In the genomic region with DNA sequence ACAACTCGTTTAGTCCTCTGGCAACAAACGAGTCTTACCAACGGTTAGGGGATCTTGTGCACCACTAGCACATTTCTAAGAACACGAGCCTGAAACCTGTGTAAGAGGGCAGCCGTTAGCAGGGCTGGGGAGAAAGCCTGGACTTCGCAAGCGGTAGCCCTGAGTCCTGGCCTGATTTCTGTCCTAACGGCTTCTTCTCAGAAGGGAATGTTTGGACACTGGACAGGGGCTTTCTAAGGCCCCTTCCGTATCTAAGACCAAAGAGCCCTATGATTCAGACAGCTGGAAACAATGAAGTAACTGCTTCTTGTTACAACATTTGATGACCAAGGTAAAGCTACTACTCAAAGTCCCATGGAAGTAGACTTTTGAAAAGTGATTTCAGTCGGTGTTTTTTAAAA, we compare ENCODE assay signal across 8 cellular contexts. TPM values are rescaled to one million over a fixed set of nuclear protein-coding genes. Genes with fewer than 3 reads are reported as not detected.
DNase-seq lines count a peak whose midpoint lies in the region; ATAC-seq and TF ChIP-seq lines count a peak whose summit lies in the region.

No MANE protein-coding gene starts in this region.

- no peaks in the 10 kb centered on the region for H3K9me3 ChIP-seq in CD4-positive, CD25-positive, alpha-beta regulatory T cell (ENCODE audit: control insufficient read depth in 2 of 2, low read length in 2 of 2)
- no peaks in the 10 kb centered on the region for H3K9me3 ChIP-seq in mucosa of stomach (ENCODE audit: control insufficient read depth, low read length)

- peak overlapping the region; percentile 95 for H3K9ac ChIP-seq in mucosa of stomach (ENCODE audit: low read length)

- H3K4me3 Mint-ChIP-seq in CD4-positive, CD25-positive, alpha-beta regulatory T cell, result peak overlapping the region; percentile 90 to 98 (median 94)

- ATAC-seq in CD4-positive, CD25-positive, alpha-beta regulatory T cell (ENCODE audit: low read depth in 2 of 2), result no peak
- ATAC-seq in GM18870 (IDR thresholded peaks at IDR 0.05; ENCODE audit: unreplicated experiment), result no peak

- no peaks in the 10 kb centered on the region for H3K9me3 Mint-ChIP-seq in CD4-positive, CD25-positive, alpha-beta regulatory T cell

- H3K27ac Mint-ChIP-seq in CD4-positive, CD25-positive, alpha-beta regulatory T cell, result peak overlapping the region in 2 of 3 donors; percentile 89 to 91

- peaks cover 49 to 73% (median 64%) of the 10 kb centered on the region in 4 donors for H3K4me1 Mint-ChIP-seq in CD4-positive, CD25-positive, alpha-beta regulatory T cell

- peaks cover 6% of the 10 kb centered on the region for H3K36me3 Mint-ChIP-seq in CD4-positive, CD25-positive, alpha-beta regulatory T cell

- in situ Hi-C loops in KBM-7 (cut with MboI; ENCODE audit: low pct_unique_long_range_greater_than_20kb, low sequenced_read_pairs) (no loop called here), brain microvascular endothelial cell (cut with HindIII; ENCODE audit: low pct_ligation_motif_present, low sequenced_read_pairs) (no loop called here)

- H3K4me1 ChIP-seq in CD4-positive, CD25-positive, alpha-beta regulatory T cell (ENCODE audit: control insufficient read depth, insufficient read depth, low read length, poor library complexity, severe bottlenecking), result peaks cover 51% of the 10 kb centered on the region
- peaks cover 30% of the 10 kb centered on the region for H3K4me1 ChIP-seq in mucosa of stomach (ENCODE audit: control insufficient read depth, insufficient read depth, low read length)

- TF ChIP-seq CTCF in brain microvascular endothelial cell (IDR thresholded peaks at IDR 0.05; ENCODE audit: low read depth, low read length, missing control alignments), result no peak

- H3K27ac ChIP-seq in CD4-positive, CD25-positive, alpha-beta regulatory T cell (ENCODE audit: insufficient read depth, low read length, poor library complexity, severe bottlenecking), result peak overlapping the region; percentile 90
- peak overlapping the region; percentile 87 for H3K27ac ChIP-seq in brain microvascular endothelial cell

- H3K36me3 ChIP-seq in CD4-positive, CD25-positive, alpha-beta regulatory T cell (ENCODE audit: control insufficient read depth, insufficient read depth, low read length), result peaks cover 25% of the 10 kb centered on the region
- H3K36me3 ChIP-seq in brain microvascular endothelial cell (replicated peaks), result peaks cover 16% of the 10 kb centered on the region
- no peaks in the 10 kb centered on the region for H3K36me3 ChIP-seq in mucosa of stomach (ENCODE audit: control insufficient read depth, insufficient read depth, low read length)

- peak overlapping the region; percentile 96 for H3K4me3 ChIP-seq in CD4-positive, CD25-positive, alpha-beta regulatory T cell (ENCODE audit: low read depth, low read length)
- H3K4me3 ChIP-seq in brain microvascular endothelial cell (ENCODE audit: low read depth, low read length) (peak overlapping the region; percentile 99), mucosa of stomach (ENCODE audit: low read length) (peak overlapping the region; percentile 65)

- no peak for DNase-seq in CD4-positive, CD25-positive, alpha-beta regulatory T cell
- DNase-seq in KBM-7, result peak; percentile 14
- peak; percentile 38 for DNase-seq in brain microvascular endothelial cell
- DNase-seq in SKM-1 (lab: John Stamatoyannopoulos, UW; ENCODE audit: unreplicated experiment), result no peak
- DNase-seq in foreskin melanocyte, result no peak
- no peak for DNase-seq in DMS53 (lab: John Stamatoyannopoulos, UW)

- no peaks in the 10 kb centered on the region for H3K27me3 Mint-ChIP-seq in CD4-positive, CD25-positive, alpha-beta regulatory T cell

- no peaks in the 10 kb centered on the region for H3K27me3 ChIP-seq in CD4-positive, CD25-positive, alpha-beta regulatory T cell (ENCODE audit: control insufficient read depth, insufficient read depth, low read length)
- H3K27me3 ChIP-seq in brain microvascular endothelial cell (replicated peaks) (no peaks in the 10 kb centered on the region), mucosa of stomach (ENCODE audit: control insufficient read depth, insufficient read depth, low read length) (no peaks in the 10 kb centered on the region)

RNA-seq across cellular contexts. Expression of gene ANKRD10, which starts 2.2 kb away (rescaled TPM):
- total RNA-seq in CD4-positive, CD25-positive, alpha-beta regulatory T cell, result 139 TPM
- 10 to 100 TPM; 66.5 to 82.9 (median 74.9) TPM for polyA plus RNA-seq in CD4-positive, CD25-positive, alpha-beta regulatory T cell

Comparison
In these comparisons a context has a peak if more than half of its experiments do, and no peak if none do; other contexts are left out.
1. DNase-seq: peak in KBM-7 (single experiment) and brain microvascular endothelial cell (single experiment); none in CD4-positive, CD25-positive, alpha-beta regulatory T cell (0 of 3), SKM-1 (single experiment), foreskin melanocyte (single experiment) and DMS53 (single experiment).
2. Peak in every context shown above with its lines, with median percentiles within 50 percentile points of each other: H3K4me3 ChIP-seq.